14 cellular contexts compared by ENCODE assay signal in the genomic region with DNA sequence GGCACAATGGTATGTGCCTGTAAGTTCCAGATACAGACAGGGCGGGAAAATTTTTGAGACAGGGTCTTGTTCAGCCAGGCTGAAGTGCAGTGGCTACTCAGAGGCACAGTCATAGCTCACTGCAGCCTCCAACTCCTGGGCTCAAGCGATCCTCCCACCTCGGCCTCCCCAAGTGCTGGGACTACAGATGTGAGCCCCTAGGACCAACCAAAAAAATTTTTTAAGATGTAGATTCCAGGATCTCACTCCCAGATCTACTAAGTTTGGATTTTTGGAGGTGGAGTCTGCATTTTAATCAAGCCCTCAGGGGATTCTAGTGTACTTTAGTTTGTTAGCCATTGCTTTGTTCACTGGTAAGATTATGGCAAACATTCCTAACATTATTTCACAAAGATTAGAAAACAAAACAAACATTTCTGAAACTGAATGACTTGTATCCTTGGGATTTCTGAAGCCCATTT. TPM values are rescaled to one million over a fixed set of nuclear protein-coding genes. Genes with fewer than 3 reads are reported as not detected.
DNase-seq lines count a peak whose midpoint lies in the region; ATAC-seq and TF ChIP-seq lines count a peak whose summit lies in the region.
"Had no signal": no experiment of that assay in that cellular context is flagged by ENCODE, and none has a peak within 500 bp of the region (broad histone marks: within the 10 kb centered on the region; RNA-seq: fewer than 3 reads in every experiment).

No MANE protein-coding gene starts in this region.

- H3K27ac ChIP-seq in spleen (no peak overlapping the region), smooth muscle cell (ENCODE audit: low read depth) (no peak overlapping the region)
- H3K27ac ChIP-seq: SJCRH30 had no signal

- H3K4me3 Mint-ChIP-seq in progenitor cell of endocrine pancreas (ENCODE audit: low read depth) = no peak overlapping the region
- H3K4me3 Mint-ChIP-seq: CD4-positive, alpha-beta T cell; central memory CD8-positive, alpha-beta T cell had no signal

- H3K4me2 ChIP-seq in smooth muscle cell = no peak overlapping the region

- intact Hi-C loops in Right ventricle myocardium inferior (cut with DNase I) (loop anchor here (10.0 kb wide), 1 partner anchor 185 kb away; the partner anchor contains the start of gene MAP3K13), spleen (cut with DNase I; ENCODE audit: low total_unique reads) (no loop called here)

- no peak overlapping the region for H3K27ac Mint-ChIP-seq in progenitor cell of endocrine pancreas
- H3K27ac Mint-ChIP-seq: CD4-positive, alpha-beta T cell had no signal

- H3K4me3 ChIP-seq in spleen = no peak overlapping the region
- H3K4me3 ChIP-seq in smooth muscle cell = no peak overlapping the region
- H3K4me3 ChIP-seq: SJCRH30 had no signal

- peak; percentile 34 for ATAC-seq in Right ventricle myocardium inferior
- ATAC-seq: activated CD4-positive, CD25-positive, alpha-beta regulatory T cell treated with anti-CD3 and anti-CD28 coated beads, Interleukin-2, amount 50 U/mL, for 24 hours had no signal

- peaks cover 10% of the 10 kb centered on the region for H3K4me1 Mint-ChIP-seq in progenitor cell of endocrine pancreas (ENCODE audit: low read depth)

- no peak overlapping the region for H3K9ac ChIP-seq in smooth muscle cell (ENCODE audit: low read depth)

- WGBS in spleen, 5 donors = 83 to 98% (median 91%) methylated on average over 3 of the region's 3 CpGs
- WGBS in smooth muscle cell (ENCODE audit: low lambda C conversion rate) = 98% methylated on average over 3 of the region's 3 CpGs

- H2AFZ ChIP-seq in smooth muscle cell (ENCODE audit: low read depth) = no peak overlapping the region

- H3F3A ChIP-seq in smooth muscle cell (ENCODE audit: low read depth) = no peaks in the 10 kb centered on the region

- no peaks in the 10 kb centered on the region for H3K79me2 ChIP-seq in smooth muscle cell (ENCODE audit: low read depth)

- H3K9me3 Mint-ChIP-seq in progenitor cell of endocrine pancreas (ENCODE audit: low read depth) = no peaks in the 10 kb centered on the region
- H3K9me3 Mint-ChIP-seq: CD4-positive, alpha-beta T cell; central memory CD8-positive, alpha-beta T cell had no signal

- H3K9me3 ChIP-seq in spleen (no peaks in the 10 kb centered on the region), smooth muscle cell (replicated peaks; ENCODE audit: low read depth) (no peaks in the 10 kb centered on the region)
- H3K9me3 ChIP-seq: SJCRH30 had no signal

- H3K36me3 Mint-ChIP-seq in progenitor cell of endocrine pancreas (ENCODE audit: insufficient read depth) = no peaks in the 10 kb centered on the region

- DNase-seq in GM04503 (ENCODE audit: low read depth) (peak; percentile 30), astrocyte of the hippocampus (ENCODE audit: low read depth, low spot score) (peak; percentile 66), Right ventricle myocardium inferior (ENCODE audit: missing footprints) (no peak), spleen (peak; percentile 15), smooth muscle cell (lab: John Stamatoyannopoulos, UW; ENCODE audit: unreplicated experiment) (no peak), T-helper 9 cell (no peak), islet precursor cell (no peak), progenitor cell of endocrine pancreas (ENCODE audit: low spot score, unreplicated experiment) (no peak)
- DNase-seq: CD4-positive, alpha-beta T cell; NCI-H1105; NCI-H524; SJCRH30 had no signal

- H3K27me3 ChIP-seq in spleen (replicated peaks in 1 of 7) (peaks cover 0 to 5% (median 0%) of the 10 kb centered on the region in 7 donors), smooth muscle cell (ENCODE audit: low read depth) (no peaks in the 10 kb centered on the region)
- H3K27me3 ChIP-seq: SJCRH30 had no signal

- H3K27me3 Mint-ChIP-seq in progenitor cell of endocrine pancreas = no peaks in the 10 kb centered on the region
- H3K27me3 Mint-ChIP-seq: CD4-positive, alpha-beta T cell; central memory CD8-positive, alpha-beta T cell had no signal

- no peak for TF ChIP-seq POLR2A in spleen (IDR thresholded peaks at IDR 0.05)

- TF ChIP-seq CTCF in spleen (IDR thresholded peaks at IDR 0.05 in 8 of 11, conservative IDR thresholded peaks at IDR 0.05 in 3 of 11) (no peak), smooth muscle cell (IDR thresholded peaks at IDR 0.05; ENCODE audit: borderline replicate concordance, insufficient read depth, poor library complexity, severe bottlenecking) (no peak), progenitor cell of endocrine pancreas (IDR thresholded peaks at IDR 0.05; ENCODE audit: unreplicated experiment) (no peak)

- H3K36me3 ChIP-seq in spleen (no peaks in the 10 kb centered on the region), smooth muscle cell (ENCODE audit: low read depth) (no peaks in the 10 kb centered on the region)
- H3K36me3 ChIP-seq: SJCRH30 had no signal

- H4K20me1 ChIP-seq in smooth muscle cell (ENCODE audit: low read depth) = no peaks in the 10 kb centered on the region

- H3K4me1 ChIP-seq in spleen = peaks cover 0 to 9% (median 2%) of the 10 kb centered on the region in 6 donors
- H3K4me1 ChIP-seq in smooth muscle cell (ENCODE audit: low read depth) = no peaks in the 10 kb centered on the region

RNA-seq across cellular contexts. Expression of gene LIPH, which starts 2.7 kb away (rescaled TPM):
- total RNA-seq in Right ventricle myocardium inferior = 0.22 TPM
- 1 to 10 TPM in 5 of 7 donors, under 1 TPM in 2; 0.83 to 3.1 (median 1.7) TPM for total RNA-seq in spleen
- under 1 TPM; 0.03 to 0.38 (median 0.09) TPM for polyA plus RNA-seq in spleen
- 0.04 TPM in 1 of 2 replicates, not detected in the other for total RNA-seq in smooth muscle cell
- 0.03 TPM in 1 of 2 replicates, not detected in the other for polyA plus RNA-seq in smooth muscle cell
- total RNA-seq in progenitor cell of endocrine pancreas = 0.11 and 0.79 TPM in 2 replicates
- total RNA-seq: CD4-positive, alpha-beta T cell had no signal

RNA-seq across cellular contexts. Expression of gene SENP2, which starts 36.4 kb away (rescaled TPM):
- 25.1 TPM for total RNA-seq in Right ventricle myocardium inferior
- 10 to 100 TPM; 19.2 to 40.0 (median 34.7) TPM for total RNA-seq in spleen
- polyA plus RNA-seq in spleen = 1 to 10 TPM; 4.8 to 8.7 (median 5.2) TPM
- total RNA-seq in smooth muscle cell = 22.9 and 51.4 TPM in 2 replicates
- polyA plus RNA-seq in smooth muscle cell = 27.4 and 28.0 TPM in 2 replicates
- total RNA-seq in progenitor cell of endocrine pancreas = 52.3 and 59.2 TPM in 2 replicates

RNA-seq across cellular contexts. Expression of gene TMEM41A, which starts 50.8 kb away (rescaled TPM):
- 10.0 TPM for total RNA-seq in Right ventricle myocardium inferior
- total RNA-seq in spleen = 10 to 100 TPM; 19.9 to 37.8 (median 26.8) TPM
- 1 to 10 TPM; 5.9 to 9.5 (median 6.7) TPM for polyA plus RNA-seq in spleen
- total RNA-seq in smooth muscle cell = 11.2 and 19.7 TPM in 2 replicates
- 21.3 and 30.1 TPM in 2 replicates for polyA plus RNA-seq in smooth muscle cell
- 17.8 and 18.0 TPM in 2 replicates for total RNA-seq in progenitor cell of endocrine pancreas

Comparison
In these comparisons a context has a peak if more than half of its experiments do, and no peak if none do; other contexts are left out.
1. DNase-seq: peak in GM04503 (single experiment), astrocyte of the hippocampus (single experiment) and spleen (single experiment); none in Right ventricle myocardium inferior (single experiment), smooth muscle cell (single experiment), T-helper 9 cell (single experiment), islet precursor cell (single experiment) and progenitor cell of endocrine pancreas (single experiment).